In the genomic region with DNA sequence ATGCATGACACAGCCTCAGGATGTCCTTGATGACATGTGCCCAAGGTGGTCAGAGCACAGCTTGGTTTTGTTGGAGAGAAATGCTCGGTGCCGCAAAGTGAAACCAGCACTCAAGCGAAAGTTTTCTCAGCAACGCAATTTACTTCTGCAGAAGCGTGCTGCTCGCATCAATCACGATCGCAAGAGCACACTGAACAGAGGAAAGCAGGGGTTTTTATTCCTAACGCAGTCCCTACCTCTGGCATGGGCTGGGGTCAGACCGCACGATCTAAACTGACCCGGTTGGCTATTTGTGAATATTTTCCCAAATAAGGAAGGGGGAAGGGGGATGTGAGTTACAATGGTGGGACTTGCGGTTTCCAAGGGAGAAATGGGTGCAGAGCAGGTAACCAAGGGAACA, we compare ENCODE assay signal across 8 cellular contexts. TPM values are rescaled to one million over a fixed set of nuclear protein-coding genes. Genes with fewer than 3 reads are reported as not detected.
DNase-seq lines count a peak whose midpoint lies in the region; ATAC-seq, FAIRE-seq and TF ChIP-seq lines count a peak whose summit lies in the region.

No MANE protein-coding gene starts in this region.

- FAIRE-seq in K562 (lab: Jason Lieb, UNC): no peak

- H2AFZ ChIP-seq in HCT116 (ENCODE audit: low read depth, low read length, poor library complexity, severe bottlenecking) (no peak overlapping the region), K562 (ENCODE audit: low read depth, low read length) (peak overlapping the region; percentile 50)

- TF ChIP-seq RAD21 in HCT116 (IDR thresholded peaks at IDR 0.05; ENCODE audit: low read depth) (no peak), K562 (CRISPR knock-in tag; conservative IDR thresholded peaks at IDR 0.05 in 1 of 2, IDR thresholded peaks at IDR 0.05 in 1 of 2) (no peak)

- CTCF ChIA-PET in HCT116 (lab: Charles Lee) (no interaction called here), K562 (lab: Yijun Ruan, JAX; ENCODE audit: low intra/inter-chr PET ratio) (no interaction called here)

- H3K36me3 Mint-ChIP-seq in naive B cell: peaks cover 34 to 38% of the 10 kb centered on the region in 2 donors
- peaks cover 85% of the 10 kb centered on the region for H3K36me3 Mint-ChIP-seq in nephron progenitor cell (ENCODE audit: low read depth)

- H3K4me1 Mint-ChIP-seq in naive B cell (peaks cover 0 to 18% (median 15%) of the 10 kb centered on the region in 3 donors), nephron progenitor cell (peaks cover 10% of the 10 kb centered on the region)

- in situ Hi-C loops in K562 (cut with MboI): no loop called here

- TF ChIP-seq POLR2A in HCT116 (IDR thresholded peaks at IDR 0.05; ENCODE audit: borderline replicate concordance, extremely low read depth, insufficient read depth, insufficient read length): no peak
- TF ChIP-seq POLR2A in K562 (conservative IDR thresholded peaks at IDR 0.05): no peak

- DNase-seq in AG10803 (ENCODE audit: low read depth) (no peak), HCT116 (ENCODE audit: low read depth, low spot score) (no peak), K562 (ENCODE audit: extremely low read depth in 1 of 4, low spot score in 3 of 4) (no peak), naive B cell (no peak), nephron progenitor cell (no peak), NCI-H1048 (lab: John Stamatoyannopoulos, UW) (no peak)

- H3K4me1 ChIP-seq in HCT116 (ENCODE audit: control insufficient read depth in 1 of 2, insufficient read depth in 2 of 2, low read length in 2 of 2): peaks cover 5 to 10% of the 10 kb centered on the region in 2 experiments; a peak in 2 of 4 replicates
- H3K4me1 ChIP-seq in K562 (replicated peaks in 1 of 2; ENCODE audit: control insufficient read depth in 2 of 2, insufficient read depth in 2 of 2, low read length in 2 of 2): peaks cover 9 to 11% of the 10 kb centered on the region in 2 experiments

- H4K20me1 ChIP-seq in HCT116 (ENCODE audit: insufficient read depth) (no peaks in the 10 kb centered on the region), K562 (replicated peaks; ENCODE audit: control insufficient read depth, insufficient read depth, low read length) (no peaks in the 10 kb centered on the region)

- TF ChIP-seq CTCF in AG10803 (conservative IDR thresholded peaks at IDR 0.05; ENCODE audit: low read length) (no peak), HCT116 (IDR thresholded peaks at IDR 0.05 in 2 of 3, conservative IDR thresholded peaks at IDR 0.05 in 1 of 3; ENCODE audit: borderline replicate concordance in 1 of 3, insufficient read depth in 1 of 3, low read depth in 2 of 3, low read length in 2 of 3) (no peak), K562 (IDR thresholded peaks at IDR 0.05 in 2 of 3, conservative IDR thresholded peaks at IDR 0.05 in 1 of 3; ENCODE audit: insufficient read depth in 2 of 3, low read depth in 1 of 3, low read length in 3 of 3) (no peak), nephron progenitor cell (IDR thresholded peaks at IDR 0.05) (no peak)

- H3K4me3 Mint-ChIP-seq in naive B cell (peak overlapping the region; percentile 30 to 96 (median 94)), nephron progenitor cell (no peak overlapping the region)

- POLR2A ChIA-PET in HCT116 (lab: Charles Lee) (no interaction called here), K562 (lab: Yijun Ruan, JAX) (interaction anchor here (0.6 kb wide), 1 partner anchor 372 kb away, joined by 3 read pairs; no protein-coding TSS in a partner anchor)

- H3K9me3 ChIP-seq in HCT116 (ENCODE audit: control insufficient read depth in 1 of 2, insufficient read depth in 1 of 2, low read depth in 1 of 2, low read length in 2 of 2) (peaks cover 10 to 26% of the 10 kb centered on the region in 2 experiments; a peak in 2 of 4 replicates), K562 (replicated peaks; ENCODE audit: control insufficient read depth, insufficient read depth, low read depth, low read length) (peaks cover 34% of the 10 kb centered on the region)

- no peaks in the 10 kb centered on the region for H3K9me2 ChIP-seq in HCT116 (ENCODE audit: insufficient read depth)

- H3K4me3 ChIP-seq in AG10803 (ENCODE audit: low read length) (peak overlapping the region; percentile 97), HCT116 (replicated peaks in 1 of 2; ENCODE audit: low read depth in 1 of 2, low read length in 2 of 2) (no peak overlapping the region; a peak in 1 of 4 replicates), K562 (no peak overlapping the region)

- ATAC-seq in HCT116: no peak
- no peak for ATAC-seq in K562
- no peak for ATAC-seq in naive B cell (ENCODE audit: low read depth in 2 of 2)
- ATAC-seq in HG02588 (IDR thresholded peaks at IDR 0.05; ENCODE audit: unreplicated experiment): no peak
- ATAC-seq in GM18868 (IDR thresholded peaks at IDR 0.05; ENCODE audit: unreplicated experiment): no peak

- BruUV-seq in HCT116 (replicated peaks; lab: Mats Ljungman, UMichigan) (no TSS peak), K562 (replicated peaks; lab: Mats Ljungman, UMichigan) (no TSS peak)

- H3K27ac Mint-ChIP-seq in naive B cell: peak overlapping the region; percentile 56 to 95 (median 90)
- no peak overlapping the region for H3K27ac Mint-ChIP-seq in nephron progenitor cell

- H3K9me1 ChIP-seq in K562 (ENCODE audit: control insufficient read depth, insufficient read depth, low read length): no peaks in the 10 kb centered on the region

- no peak for TF ChIP-seq EP300 in K562 (IDR thresholded peaks at IDR 0.05; ENCODE audit: low read length)

- 92% methylated on average over 12 of the region's 13 CpGs for WGBS in K562 (ENCODE audit: insufficient coverage, low coverage, missing lambda C conversion rate)

- H3K79me2 ChIP-seq in HCT116 (ENCODE audit: insufficient read depth, low read length) (peaks cover 22% of the 10 kb centered on the region), K562 (ENCODE audit: control insufficient read depth, insufficient read depth, low read length) (peaks cover 27% of the 10 kb centered on the region)

- H3K9me3 Mint-ChIP-seq in naive B cell: peaks cover 4 to 33% (median 24%) of the 10 kb centered on the region in 7 donors
- H3K9me3 Mint-ChIP-seq in nephron progenitor cell: peaks cover 96% of the 10 kb centered on the region

- intact Hi-C loops in HCT116 (cut with micrococcal nuclease) (loop anchor here (2.0 kb wide), 1 partner anchor 26 kb away; a partner anchor contains a TSS), K562 (cut with micrococcal nuclease) (loop anchor here (2.0 kb wide), 1 partner anchor 26 kb away; a partner anchor contains a TSS)

- H3K27ac ChIP-seq in HCT116 (ENCODE audit: low read depth, low read length) (peak overlapping the region; percentile 84; the same call in 1 of the 2 replicates), K562 (ENCODE audit: extremely low read depth, low read depth, low read length) (peak overlapping the region; percentile 88; the same call in 2 of the 3 replicates)

- H3K27me3 ChIP-seq in HCT116 (ENCODE audit: insufficient read depth, low read length): no peaks in the 10 kb centered on the region
- H3K27me3 ChIP-seq in K562 (ENCODE audit: control insufficient read depth in 2 of 2, insufficient read depth in 2 of 2, low read length in 2 of 2): no peaks in the 10 kb centered on the region

- H3K36me3 ChIP-seq in HCT116 (ENCODE audit: control insufficient read depth in 1 of 2, insufficient read depth in 2 of 2, low read length in 2 of 2): peaks cover 14 to 24% of the 10 kb centered on the region in 2 experiments
- H3K36me3 ChIP-seq in K562 (ENCODE audit: control insufficient read depth, insufficient read depth, low read length): peaks cover 29% of the 10 kb centered on the region

- no peak overlapping the region for H3K9ac ChIP-seq in HCT116 (ENCODE audit: low read length)
- no peak overlapping the region for H3K9ac ChIP-seq in K562 (ENCODE audit: insufficient read depth in 1 of 2, low read depth in 2 of 2, low read length in 2 of 2)

- H3K27me3 Mint-ChIP-seq in naive B cell (peaks cover 25 to 34% (median 31%) of the 10 kb centered on the region in 3 donors), nephron progenitor cell (ENCODE audit: low read depth, poor library complexity) (peaks cover 13% of the 10 kb centered on the region)

- RAD21 ChIA-PET in HCT116 (lab: Charles Lee; ENCODE audit: low non-redundant PET in 1 of 2, low total read pairs in 2 of 2, uncharacterized antibody in 2 of 2, unreplicated experiment in 2 of 2): no interaction called here

- H3K4me2 ChIP-seq in HCT116 (ENCODE audit: low read length): peak overlapping the region; percentile 87; the same call in 1 of the 2 replicates
- H3K4me2 ChIP-seq in K562 (ENCODE audit: insufficient read depth, low read length): 0 out of 2 replicates have a peak overlapping the region, but pooled peaks have one; percentile 15

RNA-seq across cellular contexts. Expression of a gene that starts 0.8 kb away (rescaled TPM):
- total RNA-seq in HCT116 (2021; ENCODE audit: unreplicated experiment) (7.2 TPM), K562 (2014; rRNA removed) (9.8 and 10.9 TPM in 2 replicates), K562 (2014; rRNA removed; fragmentation: Illumina TruSeq; extraction: Trizol) (18.3 and 21.1 TPM in 2 replicates), K562 (2015; rRNA removed; fragmentation: Illumina TruSeq; extraction: Trizol) (14.4 and 16.1 TPM in 2 replicates), K562 (2021) (8.0 and 10.2 TPM in 2 replicates)
- polyA plus RNA-seq in HCT116 (2012): 2.1 and 3.0 TPM in 2 replicates
- total RNA-seq in K562 (2011; cell fraction: chromatin; rRNA removed; ENCODE audit: low replicate concordance): 15.0 and 38.1 TPM in 2 replicates
- 14.7 and 18.0 TPM in 2 replicates for total RNA-seq in K562 (2011; cell fraction: nucleolus; rRNA removed)
- total RNA-seq in K562 (2011; cell fraction: nucleoplasm; rRNA removed): 13.5 and 16.2 TPM in 2 replicates
- polyA plus RNA-seq in K562 (2011; rRNA removed) (8.2 and 10.9 TPM in 2 replicates), K562 (2014; fragmentation: Illumina TruSeq; extraction: Trizol) (10.3 and 12.1 TPM in 2 replicates), K562 (2014; fragmentation: Nextera tagmentation; extraction: Ambion mirVana) (1 to 10 TPM; 5.3 to 6.3 TPM), K562 (2014; rRNA removed) (8.2 and 9.2 TPM in 2 replicates), naive B cell (ENCODE audit: low read depth in 6 of 6) (10 to 100 TPM; 40.1 to 82.0 (median 63.6) TPM)
- 5.2 and 5.7 TPM in 2 replicates for polyA plus RNA-seq in K562 (2011; cell fraction: cytosol; rRNA removed)
- 3.2 and 3.9 TPM in 2 replicates for polyA plus RNA-seq in K562 (2011; cell fraction: nucleus; rRNA removed)
- polyA plus RNA-seq in K562 (2012): 6.4 and 8.0 TPM in 2 replicates
- 15.3 and 21.4 TPM in 2 replicates for polyA minus RNA-seq in K562 (2011; rRNA and poly(A)+ RNA removed)
- 4.2 and 5.3 TPM in 2 replicates for polyA minus RNA-seq in K562 (2011; cell fraction: cytosol; rRNA and poly(A)+ RNA removed)
- polyA minus RNA-seq in K562 (2011; cell fraction: nucleus; rRNA and poly(A)+ RNA removed): 9.8 and 17.3 TPM in 2 replicates

RNA-seq across cellular contexts. Expression of a gene that starts 26.4 kb away (rescaled TPM):
- total RNA-seq in HCT116 (2021; ENCODE audit: unreplicated experiment) (6.9 TPM), K562 (2014; rRNA removed) (6.7 and 8.9 TPM in 2 replicates), K562 (2014; rRNA removed; fragmentation: Illumina TruSeq; extraction: Trizol) (14.5 and 17.8 TPM in 2 replicates), K562 (2015; rRNA removed; fragmentation: Illumina TruSeq; extraction: Trizol) (10.3 and 11.2 TPM in 2 replicates), K562 (2021) (7.1 and 7.9 TPM in 2 replicates)
- polyA plus RNA-seq in HCT116 (2012): 1.5 and 2.1 TPM in 2 replicates
- total RNA-seq in K562 (2011; cell fraction: chromatin; rRNA removed; ENCODE audit: low replicate concordance): 4.5 and 17.1 TPM in 2 replicates
- 2.8 and 5.1 TPM in 2 replicates for total RNA-seq in K562 (2011; cell fraction: nucleolus; rRNA removed)
- 6.5 and 7.7 TPM in 2 replicates for total RNA-seq in K562 (2011; cell fraction: nucleoplasm; rRNA removed)
- polyA plus RNA-seq in K562 (2011; rRNA removed) (9.7 and 11.8 TPM in 2 replicates), K562 (2014; fragmentation: Illumina TruSeq; extraction: Trizol) (11.1 and 12.4 TPM in 2 replicates), K562 (2014; fragmentation: Nextera tagmentation; extraction: Ambion mirVana) (10 to 100 TPM; 17.3 to 23.4 TPM), K562 (2014; rRNA removed) (8.2 and 8.7 TPM in 2 replicates), naive B cell (ENCODE audit: low read depth in 6 of 6) (1 to 10 TPM; 1.8 to 5.0 (median 3.7) TPM)
- 1.1 and 2.6 TPM in 2 replicates for polyA plus RNA-seq in K562 (2011; cell fraction: cytosol; rRNA removed)
- polyA plus RNA-seq in K562 (2011; cell fraction: nucleus; rRNA removed): 2.7 and 4.4 TPM in 2 replicates
- 5.9 and 6.1 TPM in 2 replicates for polyA plus RNA-seq in K562 (2012)
- 11.7 and 13.9 TPM in 2 replicates for polyA minus RNA-seq in K562 (2011; rRNA and poly(A)+ RNA removed)
- polyA minus RNA-seq in K562 (2011; cell fraction: cytosol; rRNA and poly(A)+ RNA removed): 3.2 and 4.0 TPM in 2 replicates
- polyA minus RNA-seq in K562 (2011; cell fraction: nucleus; rRNA and poly(A)+ RNA removed): 3.4 and 6.0 TPM in 2 replicates
